ENCODE assay signal across 17 cellular contexts in the genomic region with DNA sequence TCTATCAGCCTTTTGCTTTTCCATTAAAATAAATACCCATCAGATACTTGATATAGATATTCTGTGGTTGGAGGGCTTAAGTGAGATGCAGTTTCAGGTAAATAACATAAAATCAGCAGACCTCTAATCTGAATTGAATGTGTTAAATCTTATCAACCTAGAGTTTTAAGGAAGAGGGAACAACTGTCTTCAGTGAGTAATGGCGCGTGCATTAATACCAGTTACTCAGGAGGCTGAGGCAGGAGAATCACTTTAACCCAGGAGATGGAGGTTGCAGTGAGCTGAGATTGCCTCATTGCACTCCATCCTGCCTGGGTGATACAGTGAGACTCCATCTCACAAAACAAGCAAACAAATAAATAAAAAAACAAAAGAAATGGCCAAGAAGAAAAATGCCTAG. TPM values are rescaled to one million over a fixed set of nuclear protein-coding genes. Genes with fewer than 3 reads are reported as not detected.
DNase-seq lines count a peak whose midpoint lies in the region; ATAC-seq and TF ChIP-seq lines count a peak whose summit lies in the region.
"Had no signal": no experiment of that assay in that cellular context is flagged by ENCODE, and none has a peak within 500 bp of the region (broad histone marks: within the 10 kb centered on the region; RNA-seq: fewer than 3 reads in every experiment).

No MANE protein-coding gene starts in this region.

- H3K18ac ChIP-seq in mesenchymal stem cell (ENCODE audit: low read depth in 1 of 2, low read length in 2 of 2) = no peak overlapping the region

- intact Hi-C loops in heart left ventricle (cut with DNase I) (no loop called here), cardiac septum (cut with DNase I) (no loop called here)

- H3K27me3 ChIP-seq in heart left ventricle = no peaks in the 10 kb centered on the region
- H3K27me3 ChIP-seq in mesenchymal stem cell (ENCODE audit: control insufficient read depth in 1 of 2, insufficient read depth in 1 of 2, low read length in 2 of 2) = no peaks in the 10 kb centered on the region
- H3K27me3 ChIP-seq in suprapubic skin = no peaks in the 10 kb centered on the region
- H3K27me3 ChIP-seq: esophagus squamous epithelium had no signal

- H3K27ac ChIP-seq in heart left ventricle (peak overlapping the region in 6 of 12 donors; percentile 12 to 59 (median 31)), coronary artery (peak overlapping the region; percentile 44 to 73), mesenchymal stem cell (ENCODE audit: low read length, poor library complexity, severe bottlenecking) (peak overlapping the region; percentile 33), suprapubic skin (no peak overlapping the region)
- H3K27ac ChIP-seq: 22Rv1 had no signal

- H3K4ac ChIP-seq in mesenchymal stem cell (ENCODE audit: low read depth in 1 of 2, low read length in 2 of 2) = no peak overlapping the region

- no peak overlapping the region for H2BK15ac ChIP-seq in mesenchymal stem cell (ENCODE audit: low read depth, poor library complexity, severe bottlenecking)

- no peak overlapping the region for H2AK5ac ChIP-seq in mesenchymal stem cell (ENCODE audit: low read length, severe bottlenecking)

- no peak for TF ChIP-seq POLR2A in heart left ventricle (IDR thresholded peaks at IDR 0.05)
- TF ChIP-seq POLR2A in suprapubic skin (IDR thresholded peaks at IDR 0.05) = no peak

- TF ChIP-seq EP300 in suprapubic skin (IDR thresholded peaks at IDR 0.05) = no peak

- no peak overlapping the region for H3K14ac ChIP-seq in mesenchymal stem cell (ENCODE audit: low read length in 2 of 2)

- H3K4me1 ChIP-seq in heart left ventricle (peaks cover 0 to 17% (median 12%) of the 10 kb centered on the region in 12 donors), mesenchymal stem cell (ENCODE audit: control insufficient read depth, insufficient read depth, low read depth, low read length) (no peaks in the 10 kb centered on the region), suprapubic skin (no peaks in the 10 kb centered on the region)

- ATAC-seq in heart left ventricle (no peak), HG03457 (IDR thresholded peaks at IDR 0.05; ENCODE audit: unreplicated experiment) (no peak)
- ATAC-seq: stimulated activated naive CD8-positive, alpha-beta T cell treated with anti-CD3 and anti-CD28 coated beads, Interleukin-15, amount 100 ng/mL, for 72 hours had no signal

- no peak overlapping the region for H2BK12ac ChIP-seq in mesenchymal stem cell (ENCODE audit: low read length in 2 of 2)

- no peak overlapping the region for H3K4me2 ChIP-seq in mesenchymal stem cell (ENCODE audit: low read length, poor library complexity, severe bottlenecking)

- H3K9me3 ChIP-seq in heart left ventricle = peaks cover 0 to 12% (median 0%) of the 10 kb centered on the region in 12 donors
- no peaks in the 10 kb centered on the region for H3K9me3 ChIP-seq in mesenchymal stem cell (ENCODE audit: control insufficient read depth, low read length)
- no peaks in the 10 kb centered on the region for H3K9me3 ChIP-seq in suprapubic skin
- H3K9me3 ChIP-seq: esophagus squamous epithelium had no signal

- 68 to 86% (median 79%) methylated on average over 2 of the region's 2 CpGs for WGBS in heart left ventricle, 4 donors
- WGBS in mesenchymal stem cell = 100% methylated on average over 2 of the region's 2 CpGs
- WGBS in suprapubic skin = 96% methylated on average over 2 of the region's 2 CpGs

- H3K36me3 ChIP-seq in heart left ventricle (no peaks in the 10 kb centered on the region), mesenchymal stem cell (ENCODE audit: control insufficient read depth in 1 of 2, insufficient read depth in 2 of 2, low read depth in 1 of 2, low read length in 2 of 2) (no peaks in the 10 kb centered on the region), suprapubic skin (no peaks in the 10 kb centered on the region)
- H3K36me3 ChIP-seq: esophagus squamous epithelium had no signal

- H3K23ac ChIP-seq in mesenchymal stem cell (ENCODE audit: low read length in 2 of 2) = no peak overlapping the region

- H2BK120ac ChIP-seq in mesenchymal stem cell (ENCODE audit: low read depth, low read length) = no peak overlapping the region

- TF ChIP-seq CTCF in heart left ventricle (IDR thresholded peaks at IDR 0.05) = no peak
- no peak for TF ChIP-seq CTCF in coronary artery (IDR thresholded peaks at IDR 0.05)
- no peak for TF ChIP-seq CTCF in suprapubic skin (IDR thresholded peaks at IDR 0.05)

- no peak overlapping the region for H2AFZ ChIP-seq in mesenchymal stem cell (ENCODE audit: low read depth, low read length)

- no peak overlapping the region for H4K8ac ChIP-seq in mesenchymal stem cell (ENCODE audit: low read length)

- H3K4me3 ChIP-seq in heart left ventricle = peak overlapping the region in 8 of 12 donors; percentile 5 to 54 (median 43)
- peak overlapping the region; percentile 57 for H3K4me3 ChIP-seq in coronary artery
- H3K4me3 ChIP-seq in mesenchymal stem cell (ENCODE audit: insufficient read depth in 1 of 2, low read depth in 1 of 2, low read length in 2 of 2) = peak overlapping the region in 1 of 2 experiments; percentile 76
- peak overlapping the region; percentile 32 for H3K4me3 ChIP-seq in suprapubic skin

- no peak overlapping the region for H2BK5ac ChIP-seq in mesenchymal stem cell (ENCODE audit: low read depth, low read length, poor library complexity, severe bottlenecking)

- H3K9ac ChIP-seq in mesenchymal stem cell (ENCODE audit: low read length) = peak overlapping the region; percentile 91

- H3K79me1 ChIP-seq in mesenchymal stem cell (replicated peaks; ENCODE audit: low read length, poor library complexity, severe bottlenecking) = peaks cover 7% of the 10 kb centered on the region

- DNase-seq in heart left ventricle (no peak), cardiac septum (ENCODE audit: low spot score) (no peak), coronary artery (ENCODE audit: low spot score) (no peak), mesenchymal stem cell (no peak), suprapubic skin (ENCODE audit: low spot score in 2 of 2) (no peak), NCI-H1417 (lab: John Stamatoyannopoulos, UW) (no peak), T-helper 9 cell (no peak)
- DNase-seq: activated naive CD8-positive, alpha-beta T cell treated with anti-CD3 and anti-CD28 coated beads, Interleukin-2, amount 10 ng/mL, durations not matched to agents 7 days and 5 days; activated T-cell treated with anti-CD3 and anti-CD28 coated beads, Interleukin-2, amount 50 U/mL, for 1 hour; CD8-positive, alpha-beta memory T cell; esophagus squamous epithelium; MV-4-11; NCI-H345; stimulated activated naive CD8-positive, alpha-beta T cell treated with anti-CD3 and anti-CD28 coated beads, Interleukin-15, amount 100 ng/mL, for 72 hours; T-helper 1 cell had no signal

- H4K91ac ChIP-seq in mesenchymal stem cell (ENCODE audit: low read length) = no peak overlapping the region

RNA-seq across cellular contexts. Expression of gene FAT4, which starts 54.3 kb away (rescaled TPM):
- total RNA-seq in heart left ventricle (10 to 100 TPM in 6 of 9 donors, 1 to 10 TPM in 3; 5.3 to 16.3 (median 11.8) TPM), cardiac septum (18.6 TPM), suprapubic skin (1 to 10 TPM; 2.2 to 5.4 (median 3.7) TPM)
- 1 to 10 TPM; 1.3 to 4.1 TPM for polyA plus RNA-seq in heart left ventricle
- polyA plus RNA-seq in mesenchymal stem cell (2013, experiment 1 of 2) = 2.9 TPM
- polyA plus RNA-seq in mesenchymal stem cell (2013, experiment 2 of 2) = 2.8 TPM
- polyA plus RNA-seq: CD8-positive, alpha-beta memory T cell had no signal
